In genomic region chr2:3647831-3648651, GRCh38 we compare ENCODE assay signal across 32 cellular contexts. TPM values are rescaled to one million over a fixed set of nuclear protein-coding genes. Genes with fewer than 3 reads are reported as not detected.
DNase-seq lines count a peak whose midpoint lies in the region; ATAC-seq and TF ChIP-seq lines count a peak whose summit lies in the region.
"Had no signal": no experiment of that assay in that cellular context is flagged by ENCODE, and none has a peak within 500 bp of the region (broad histone marks: within the 10 kb centered on the region; RNA-seq: fewer than 3 reads in every experiment).

No MANE protein-coding gene starts in this region.

- H3K9me3 ChIP-seq in mesenchymal stem cell (ENCODE audit: control insufficient read depth, low read length): no peaks in the 10 kb centered on the region
- H3K9me3 ChIP-seq: BE2C had no signal

- TF ChIP-seq CTCF in natural killer cell (IDR thresholded peaks at IDR 0.05): no peak

- H3K36me3 ChIP-seq in mesenchymal stem cell (ENCODE audit: control insufficient read depth in 1 of 2, insufficient read depth in 2 of 2, low read depth in 1 of 2, low read length in 2 of 2): no peaks in the 10 kb centered on the region

- ATAC-seq in natural killer cell treated with Interleukin-12 subunit alpha and Interleukin-12 subunit beta and Interleukin-15 and Interleukin-18, amount 100 ng/mL, for 72 hours: no peak
- ATAC-seq in natural killer cell (no peak), SK-N-SH treated with all-trans-retinoic acid at 6 μM for 48 hours (no peak)

- H4K8ac ChIP-seq in mesenchymal stem cell (ENCODE audit: low read length): no peak overlapping the region

- H3K27ac ChIP-seq in mesenchymal stem cell (ENCODE audit: low read length, poor library complexity, severe bottlenecking): no peak overlapping the region
- H3K27ac ChIP-seq: GM23248, PC-9 had no signal

- H3K4ac ChIP-seq in mesenchymal stem cell (ENCODE audit: low read depth in 1 of 2, low read length in 2 of 2): no peak overlapping the region

- peak overlapping the region; percentile 53 for H4K91ac ChIP-seq in mesenchymal stem cell (ENCODE audit: low read length)

- peak overlapping the region in 1 of 2 experiments; percentile 19 for H3K14ac ChIP-seq in mesenchymal stem cell (ENCODE audit: low read length in 2 of 2)

- H3K4me1 Mint-ChIP-seq in natural killer cell treated with Interleukin-12 subunit alpha and Interleukin-12 subunit beta and Interleukin-15 and Interleukin-18, amount 100 ng/mL, for 72 hours (ENCODE audit: low read depth in 2 of 2): peaks cover 13% of the 10 kb centered on the region in 2 donors
- H3K4me1 Mint-ChIP-seq in natural killer cell: peaks cover 15 to 16% of the 10 kb centered on the region in 2 donors

- intact Hi-C loops in natural killer cell (cut with micrococcal nuclease): no loop called here

- DNase-seq in NCI-H82 (lab: John Stamatoyannopoulos, UW) (peak; percentile 39), NCI-H82 treated with DMSO at 0.1 percent for 48 hours (lab: John Stamatoyannopoulos, UW; ENCODE audit: unreplicated experiment) (no peak), natural killer cell (no peak), mesenchymal stem cell (no peak), hippocampal formation (lab: John Stamatoyannopoulos, UW) (no peak)
- peak; percentile 39 for DNase-seq in natural killer cell treated with Interleukin-12 subunit alpha and Interleukin-12 subunit beta and Interleukin-15 and Interleukin-18, amount 100 ng/mL, for 72 hours (ENCODE audit: low spot score)
- no peak for DNase-seq in stimulated activated CD4-positive, alpha-beta T cell treated with anti-CD3 and anti-CD28 coated beads, Interleukin-1b, Interleukin-23, amount 100 ng/mL, for 48 hours
- DNase-seq: 8988T; ACHN; BE2C; CD8-positive, alpha-beta memory T cell; DMS153; GM23248; H9; KBM-7; MV-4-11; NCI-H1105; NCI-H1436 treated with DMSO at 0.1 percent for 48 hours; NCI-H187 treated with DMSO at 0.1 percent for 48 hours; NCI-H446; NCI-H524 treated with DMSO at 0.1 percent for 48 hours; NCI-H774; PC-9; SHP77 had no signal

- H3K4me3 Mint-ChIP-seq in natural killer cell treated with Interleukin-12 subunit alpha and Interleukin-12 subunit beta and Interleukin-15 and Interleukin-18, amount 100 ng/mL, for 72 hours: no peak overlapping the region
- no peak overlapping the region for H3K4me3 Mint-ChIP-seq in natural killer cell
- H3K4me3 Mint-ChIP-seq: CD14-positive monocyte, H9 had no signal

- no peaks in the 10 kb centered on the region for H3K79me1 ChIP-seq in mesenchymal stem cell (replicated peaks; ENCODE audit: low read length, poor library complexity, severe bottlenecking)

- H3K9me3 Mint-ChIP-seq in natural killer cell treated with Interleukin-12 subunit alpha and Interleukin-12 subunit beta and Interleukin-15 and Interleukin-18, amount 100 ng/mL, for 72 hours: no peaks in the 10 kb centered on the region
- H3K9me3 Mint-ChIP-seq in natural killer cell: no peaks in the 10 kb centered on the region
- H3K9me3 Mint-ChIP-seq: CD8-positive, alpha-beta memory T cell; H9 had no signal

- H3K9ac ChIP-seq in mesenchymal stem cell (ENCODE audit: low read length): no peak overlapping the region
- H3K9ac ChIP-seq: GM23248 had no signal

- peaks cover 9% of the 10 kb centered on the region for H3K4me1 ChIP-seq in mesenchymal stem cell (ENCODE audit: control insufficient read depth, insufficient read depth, low read depth, low read length)

- no peaks in the 10 kb centered on the region for H3K36me3 Mint-ChIP-seq in natural killer cell treated with Interleukin-12 subunit alpha and Interleukin-12 subunit beta and Interleukin-15 and Interleukin-18, amount 100 ng/mL, for 72 hours
- H3K36me3 Mint-ChIP-seq in natural killer cell: no peaks in the 10 kb centered on the region
- H3K36me3 Mint-ChIP-seq: CD14-positive monocyte; CD8-positive, alpha-beta memory T cell had no signal

- peak overlapping the region in 1 of 2 experiments; percentile 58 for H2BK12ac ChIP-seq in mesenchymal stem cell (ENCODE audit: low read length in 2 of 2)

- no peak overlapping the region for H2BK5ac ChIP-seq in mesenchymal stem cell (ENCODE audit: low read depth, low read length, poor library complexity, severe bottlenecking)

- H3K27me3 ChIP-seq in mesenchymal stem cell (ENCODE audit: control insufficient read depth in 1 of 2, insufficient read depth in 1 of 2, low read length in 2 of 2): peaks cover 16 to 38% of the 10 kb centered on the region in 2 experiments
- H3K27me3 ChIP-seq: BE2C had no signal

- no peak overlapping the region for H2BK15ac ChIP-seq in mesenchymal stem cell (ENCODE audit: low read depth, poor library complexity, severe bottlenecking)

- H3K27ac Mint-ChIP-seq in natural killer cell treated with Interleukin-12 subunit alpha and Interleukin-12 subunit beta and Interleukin-15 and Interleukin-18, amount 100 ng/mL, for 72 hours: no peak overlapping the region
- no peak overlapping the region for H3K27ac Mint-ChIP-seq in natural killer cell
- H3K27ac Mint-ChIP-seq: CD14-positive monocyte; CD8-positive, alpha-beta memory T cell; H9 had no signal

- no peak overlapping the region for H3K18ac ChIP-seq in mesenchymal stem cell (ENCODE audit: low read depth in 1 of 2, low read length in 2 of 2)

- WGBS in mesenchymal stem cell: 93% methylated on average over 14 of the region's 14 CpGs

- H3K4me2 ChIP-seq in mesenchymal stem cell (ENCODE audit: low read length, poor library complexity, severe bottlenecking): no peak overlapping the region
- H3K4me2 ChIP-seq: PC-9 had no signal

- no peak overlapping the region for H3K4me3 ChIP-seq in mesenchymal stem cell (ENCODE audit: insufficient read depth in 1 of 2, low read depth in 1 of 2, low read length in 2 of 2)
- H3K4me3 ChIP-seq: GM23248, PC-9 had no signal

- H3K27me3 Mint-ChIP-seq in natural killer cell treated with Interleukin-12 subunit alpha and Interleukin-12 subunit beta and Interleukin-15 and Interleukin-18, amount 100 ng/mL, for 72 hours: peaks cover 0 to 5% of the 10 kb centered on the region in 2 donors
- H3K27me3 Mint-ChIP-seq in natural killer cell (ENCODE audit: low read depth in 2 of 2): peaks cover 0 to 10% of the 10 kb centered on the region in 2 donors

- H2AFZ ChIP-seq in mesenchymal stem cell (ENCODE audit: low read depth, low read length): no peak overlapping the region
- H2AFZ ChIP-seq: GM23248, PC-9 had no signal

- H3K23ac ChIP-seq in mesenchymal stem cell (ENCODE audit: low read length in 2 of 2): no peak overlapping the region

- H2BK120ac ChIP-seq in mesenchymal stem cell (ENCODE audit: low read depth, low read length): no peak overlapping the region

- no peak overlapping the region for H2AK5ac ChIP-seq in mesenchymal stem cell (ENCODE audit: low read length, severe bottlenecking)

TF ChIP-seq in SK-N-SH treated with all-trans-retinoic acid at 6 μM for 48 hours, 23 proteins besides CTCF, POLR2A, EP300 and RAD21 (continues in another document):
- no peak for TF ChIP-seq ARNTL (CRISPR knock-in tag; IDR thresholded peaks at IDR 0.05; ENCODE audit: borderline replicate concordance, low read depth)
- no peak for TF ChIP-seq RARB (CRISPR knock-in tag; IDR thresholded peaks at IDR 0.05)
- no peak for TF ChIP-seq SNAI2 (CRISPR knock-in tag; IDR thresholded peaks at IDR 0.05)
- no peak for TF ChIP-seq ZNF8 (CRISPR knock-in tag; IDR thresholded peaks at IDR 0.05)
- TF ChIP-seq ISL1 (CRISPR knock-in tag; IDR thresholded peaks at IDR 0.05): no peak
- no peak for TF ChIP-seq OSR1 (CRISPR knock-in tag; IDR thresholded peaks at IDR 0.05)
- no peak for TF ChIP-seq PPARA (CRISPR knock-in tag; IDR thresholded peaks at IDR 0.05; ENCODE audit: borderline replicate concordance)
- no peak for TF ChIP-seq ZC3H10 (CRISPR knock-in tag; IDR thresholded peaks at IDR 0.05)
- no peak for TF ChIP-seq TCF4 (CRISPR knock-in tag; IDR thresholded peaks at IDR 0.05; ENCODE audit: borderline replicate concordance)
- no peak for TF ChIP-seq ZFP30 (CRISPR knock-in tag; IDR thresholded peaks at IDR 0.05)
- TF ChIP-seq ZNF70 (CRISPR knock-in tag; IDR thresholded peaks at IDR 0.05): no peak
- no peak for TF ChIP-seq PATZ1 (CRISPR knock-in tag; IDR thresholded peaks at IDR 0.05; ENCODE audit: borderline replicate concordance)

RNA-seq across cellular contexts. Expression of gene ALLC, which starts 10.0 kb away (rescaled TPM):
- not detected for total RNA-seq in natural killer cell treated with Interleukin-12 subunit alpha and Interleukin-12 subunit beta and Interleukin-15 and Interleukin-18, amount 100 ng/mL, for 72 hours
- not detected for total RNA-seq in natural killer cell
- polyA plus RNA-seq in mesenchymal stem cell (2013, experiment 1 of 2): 0.11 TPM
- 0.10 TPM for polyA plus RNA-seq in mesenchymal stem cell (2013, experiment 2 of 2)
- total RNA-seq: CD8-positive, alpha-beta memory T cell; G401; GM23248; H9; HT-29; LHCN-M2; MCF 10A; PC-9; RPMI7951; SK-MEL-5 had no signal
- polyA plus RNA-seq: CD14-positive monocyte; CD8-positive, alpha-beta memory T cell; GM23248 had no signal

RNA-seq across cellular contexts. Expression of gene COLEC11, which starts 53.1 kb away (rescaled TPM):
- total RNA-seq in natural killer cell treated with Interleukin-12 subunit alpha and Interleukin-12 subunit beta and Interleukin-15 and Interleukin-18, amount 100 ng/mL, for 72 hours: under 1 TPM in 1 of 2 donors, not detected in 1; 0.48 TPM
- under 1 TPM in 1 of 3 donors, not detected in 2; 0.61 TPM for total RNA-seq in natural killer cell
- 54.5 TPM for polyA plus RNA-seq in mesenchymal stem cell (2013, experiment 1 of 2)
- 53.6 TPM for polyA plus RNA-seq in mesenchymal stem cell (2013, experiment 2 of 2)
- total RNA-seq: GM23248, HT-29, LHCN-M2, MCF 10A, SK-MEL-5 had no signal
- polyA plus RNA-seq: CD14-positive monocyte; CD8-positive, alpha-beta memory T cell; GM23248 had no signal

RNA-seq across cellular contexts. Expression of gene DCDC2C, which starts 55.3 kb away (rescaled TPM):
- total RNA-seq in natural killer cell treated with Interleukin-12 subunit alpha and Interleukin-12 subunit beta and Interleukin-15 and Interleukin-18, amount 100 ng/mL, for 72 hours: not detected
- total RNA-seq in natural killer cell: not detected
- not detected for polyA plus RNA-seq in mesenchymal stem cell (2013, experiment 1 of 2)
- polyA plus RNA-seq in mesenchymal stem cell (2013, experiment 2 of 2): not detected
- total RNA-seq: CD8-positive, alpha-beta memory T cell; G401; GM23248; H9; HT-29; LHCN-M2; MCF 10A; PC-9; RPMI7951; SK-MEL-5 had no signal
- polyA plus RNA-seq: CD14-positive monocyte; CD8-positive, alpha-beta memory T cell; GM23248 had no signal

Comparison
In these comparisons a context has a peak if more than half of its experiments do, and no peak if none do; other contexts are left out.
1. DNase-seq: peak in NCI-H82 (single experiment) and natural killer cell treated with Interleukin-12 subunit alpha and Interleukin-12 subunit beta and Interleukin-15 and Interleukin-18, amount 100 ng/mL, for 72 hours (single experiment); none in NCI-H82 treated with DMSO at 0.1 percent for 48 hours (single experiment), natural killer cell (single experiment), mesenchymal stem cell (single experiment), stimulated activated CD4-positive, alpha-beta T cell treated with anti-CD3 and anti-CD28 coated beads, Interleukin-1b, Interleukin-23, amount 100 ng/mL, for 48 hours (single experiment) and hippocampal formation (0 of 2).